In genomic region chr5:74762599-74762998, GRCh38 we compare ENCODE assay signal across 1 cellular context.
TF ChIP-seq lines count a peak whose summit lies in the region.

No MANE protein-coding gene starts in this region.

TF ChIP-seq in K562, 482 proteins besides CTCF, POLR2A, EP300 and RAD21:
- TF ChIP-seq AFF1 (IDR thresholded peaks at IDR 0.05; ENCODE audit: low read depth in 1 of 2, partially characterized antibody in 2 of 2) (no peak), ATF3 (IDR thresholded peaks at IDR 0.05) (peak; percentile 43), ATF3 (CRISPR knock-in tag; conservative IDR thresholded peaks at IDR 0.05) (no peak), MCM5 (IDR thresholded peaks at IDR 0.05; ENCODE audit: low read depth) (no peak), FOSL1 (tag; conservative IDR thresholded peaks at IDR 0.05) (peak; percentile 60; the same call in 1 of the 2 replicates)
TF ChIP-seq in K562: peak in this region for 2.
